In genomic region chr21:6125549-6126240, GRCh38 we compare ENCODE assay signal across 8 cellular contexts.
DNase-seq lines count a peak whose midpoint lies in the region; ATAC-seq, FAIRE-seq and TF ChIP-seq lines count a peak whose summit lies in the region.
"Not testable (repeated sequence)": the region's sequence is repeated elsewhere in the genome, so short reads cannot be mapped to it uniquely, and the experiment has no call there.

No MANE protein-coding gene starts in this region.

- H3K4me1 ChIP-seq in HepG2 (ENCODE audit: insufficient read depth, low read length); ovary (ENCODE audit: insufficient read depth): not testable (repeated sequence)

- in situ Hi-C loops in HepG2 (cut with HindIII; ENCODE audit: extremely low pct_ligation_motif_present, low pct_unique_long_range_greater_than_20kb), result not testable (repeated sequence)

- TF ChIP-seq EP300 in HepG2 (IDR thresholded peaks at IDR 0.05; ENCODE audit: low read depth in 2 of 2, low read length in 2 of 2); HepG2 (CRISPR knock-in tag; IDR thresholded peaks at IDR 0.05; ENCODE audit: borderline replicate concordance); ovary (IDR thresholded peaks at IDR 0.05): not testable (repeated sequence)

- not testable (repeated sequence) for H3K4me2 ChIP-seq in HepG2 (ENCODE audit: low read depth, low read length)

- not testable (repeated sequence) for H3K36me3 ChIP-seq in HepG2 (replicated peaks in 1 of 2; ENCODE audit: control insufficient read depth in 1 of 2, insufficient read depth in 2 of 2, low read length in 2 of 2); ovary

- not testable (repeated sequence) for H3K4me3 Mint-ChIP-seq in activated B cell treated with CpG ODN at 0.5 μM for 24 hours; stimulated activated memory B cell treated with anti-CD40 and anti-IgM and Interleukin-4, amounts not matched to agents 10 μg/mL and 1 μg/mL and 100 μg/mL, for 72 hours

- TF ChIP-seq RAD21 in HepG2 (CRISPR knock-in tag; IDR thresholded peaks at IDR 0.05), result not testable (repeated sequence)

- not testable (repeated sequence) for H3K4me1 Mint-ChIP-seq in activated B cell treated with CpG ODN at 0.5 μM for 24 hours; stimulated activated memory B cell treated with anti-CD40 and anti-IgM and Interleukin-4, amounts not matched to agents 10 μg/mL and 1 μg/mL and 100 μg/mL, for 72 hours

- H2AFZ ChIP-seq in HepG2 (ENCODE audit: low read length), result not testable (repeated sequence)

- H3K27ac Mint-ChIP-seq in activated B cell treated with CpG ODN at 0.5 μM for 24 hours; stimulated activated memory B cell treated with anti-CD40 and anti-IgM and Interleukin-4, amounts not matched to agents 10 μg/mL and 1 μg/mL and 100 μg/mL, for 72 hours: not testable (repeated sequence)

- not testable (repeated sequence) for H3K27me3 ChIP-seq in HepG2 (ENCODE audit: control insufficient read depth in 1 of 2, insufficient read depth in 2 of 2, low read length in 2 of 2); ovary

- not testable (repeated sequence) for TF ChIP-seq POLR2A in NB4 (IDR thresholded peaks at IDR 0.05; ENCODE audit: extremely low read depth, insufficient read length); HepG2 (IDR thresholded peaks at IDR 0.05; ENCODE audit: insufficient read depth in 1 of 2, low read depth in 2 of 2, low read length in 2 of 2); ovary (IDR thresholded peaks at IDR 0.05)

- not testable (repeated sequence) for H4K20me1 ChIP-seq in HepG2 (ENCODE audit: insufficient read depth, low read length)

- H3K9me3 ChIP-seq in HepG2 (ENCODE audit: low read length); ovary: not testable (repeated sequence)

- not testable (repeated sequence) for BruUV-seq in HepG2 (replicated peaks; lab: Mats Ljungman, UMichigan)

- WGBS in HepG2 (ENCODE audit: low lambda C conversion rate), result no CpG with 5 or more reads among the region's 24 CpGs
- WGBS in ovary, 3 donors, result 55 to 75% methylated on average over 1 to 7 of the region's 24 CpGs; no CpG with 5 or more reads in 1 of the 3 donors

- peak; percentile 48 for DNase-seq in EH (ENCODE audit: low read depth)
- DNase-seq in NB4 (ENCODE audit: low read depth), result peak; percentile 45
- not testable (repeated sequence) for DNase-seq in activated B cell treated with CpG ODN at 0.5 μM for 24 hours; HepG2 (ENCODE audit: low spot score)
- DNase-seq in brain pericyte (ENCODE audit: low read depth, low spot score), result peak; percentile 0
- DNase-seq in glomerular visceral epithelial cell (ENCODE audit: extremely low spot score), result peak; percentile 30
- DNase-seq in ovary, result peak in 3 of 5 donors; percentile 14 to 43 (median 18)

- POLR2A ChIA-PET in activated B cell treated with CpG ODN at 0.5 μM for 24 hours (lab: Charles Lee); HepG2 (lab: Yijun Ruan, JAX): not testable (repeated sequence)

- not testable (repeated sequence) for H3K9me3 Mint-ChIP-seq in activated B cell treated with CpG ODN at 0.5 μM for 24 hours; stimulated activated memory B cell treated with anti-CD40 and anti-IgM and Interleukin-4, amounts not matched to agents 10 μg/mL and 1 μg/mL and 100 μg/mL, for 72 hours

- intact Hi-C loops in activated B cell treated with CpG ODN at 0.5 μM for 24 hours (cut with micrococcal nuclease); HepG2 (cut with micrococcal nuclease; ENCODE audit: unreplicated experiment); ovary (cut with DNase I): not testable (repeated sequence)

- H3K27me3 Mint-ChIP-seq in activated B cell treated with CpG ODN at 0.5 μM for 24 hours; stimulated activated memory B cell treated with anti-CD40 and anti-IgM and Interleukin-4, amounts not matched to agents 10 μg/mL and 1 μg/mL and 100 μg/mL, for 72 hours: not testable (repeated sequence)

- H3K9ac ChIP-seq in HepG2 (ENCODE audit: insufficient read depth, low read depth, low read length), result not testable (repeated sequence)

- CTCF ChIA-PET in activated B cell treated with CpG ODN at 0.5 μM for 24 hours (lab: Charles Lee); HepG2 (lab: Yijun Ruan, JAX; ENCODE audit: low intra/inter-chr PET ratio, low total read pairs): not testable (repeated sequence)

- not testable (repeated sequence) for FAIRE-seq in HepG2 (lab: Jason Lieb, UNC)

- peak; percentile 13 for ATAC-seq in activated B cell treated with CpG ODN at 0.5 μM for 24 hours (ENCODE audit: low read depth)
- ATAC-seq in HepG2, result peak; percentile 77
- ATAC-seq in stimulated activated memory B cell treated with anti-CD40 and anti-IgM and Interleukin-4, amounts not matched to agents 10 μg/mL and 1 μg/mL and 100 μg/mL, for 72 hours, result peak; percentile 10

- H3K36me3 Mint-ChIP-seq in activated B cell treated with CpG ODN at 0.5 μM for 24 hours (ENCODE audit: low read depth); stimulated activated memory B cell treated with anti-CD40 and anti-IgM and Interleukin-4, amounts not matched to agents 10 μg/mL and 1 μg/mL and 100 μg/mL, for 72 hours: not testable (repeated sequence)

- not testable (repeated sequence) for H3K4me3 ChIP-seq in NB4 (ENCODE audit: low read depth, low read length); HepG2 (replicated peaks in 1 of 3; ENCODE audit: insufficient read depth in 1 of 3, low read depth in 2 of 3, low read length in 3 of 3); ovary

- not testable (repeated sequence) for H3K79me2 ChIP-seq in HepG2 (ENCODE audit: insufficient read depth, low read length)

- not testable (repeated sequence) for TF ChIP-seq CTCF in NB4 (IDR thresholded peaks at IDR 0.05; ENCODE audit: low read depth, low read length); activated B cell treated with CpG ODN at 0.5 μM for 24 hours (IDR thresholded peaks at IDR 0.05); HepG2 (CRISPR knock-in tag; IDR thresholded peaks at IDR 0.05); ovary (IDR thresholded peaks at IDR 0.05)

- not testable (repeated sequence) for H3K27ac ChIP-seq in HepG2 (ENCODE audit: extremely low read length, insufficient read depth, low read length); ovary

TF ChIP-seq in HepG2, 621 proteins besides CTCF, POLR2A, EP300 and RAD21:
- TF ChIP-seq FOSL2 (CRISPR knock-in tag; IDR thresholded peaks at IDR 0.05), result 0 out of 2 replicates have a peak, but pooled peaks have one; percentile 26

Comparison
In these comparisons a context has a peak if more than half of its experiments do, and no peak if none do; other contexts are left out.
1. ATAC-seq: peak in every context shown above with its lines; median percentile 77 in HepG2; 13 in activated B cell treated with CpG ODN at 0.5 μM for 24 hours; 10 in stimulated activated memory B cell treated with anti-CD40 and anti-IgM and Interleukin-4, amounts not matched to agents 10 μg/mL and 1 μg/mL and 100 μg/mL, for 72 hours.